In the genomic region with DNA sequence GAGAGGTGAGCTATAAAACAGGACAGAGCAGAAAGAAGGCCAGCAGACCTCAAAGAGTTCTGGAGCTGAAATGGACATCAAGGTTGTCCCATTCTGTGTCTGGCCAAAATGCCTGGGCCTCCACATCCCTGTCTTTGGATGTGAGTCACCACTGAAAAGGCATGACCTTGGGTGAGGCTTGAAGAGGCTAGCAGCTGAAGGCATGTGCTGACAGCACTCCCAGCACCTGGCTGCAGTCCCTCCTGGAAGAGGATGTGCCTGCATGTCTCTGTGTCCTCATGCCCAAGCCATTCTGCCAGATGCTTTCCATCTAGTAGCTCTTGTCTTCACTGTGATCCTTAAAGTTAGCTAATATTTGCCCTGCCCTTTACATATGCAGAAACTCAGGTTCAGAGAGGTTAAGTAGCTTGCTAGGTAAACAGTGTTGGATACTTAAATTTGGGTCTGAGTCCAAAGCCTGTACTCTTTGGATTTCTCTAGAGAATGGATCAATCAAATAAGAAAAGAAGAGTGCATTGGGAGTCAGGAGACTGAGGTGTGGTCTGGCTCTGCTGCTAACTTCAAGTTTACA, we compare ENCODE assay signal across 20 cellular contexts. TPM values are rescaled to one million over a fixed set of nuclear protein-coding genes. Genes with fewer than 3 reads are reported as not detected.
A peak's percentile ranks its signal among the peaks of the same experiment; 100 is the strongest.
DNase-seq lines count a peak whose midpoint lies in the region; ATAC-seq and TF ChIP-seq lines count a peak whose summit lies in the region.
"Had no signal": no experiment of that assay in that cellular context is flagged by ENCODE, and none has a peak within 500 bp of the region (broad histone marks: within the 10 kb centered on the region; RNA-seq: fewer than 3 reads in every experiment).

No MANE protein-coding gene starts in this region.

- H3K27me3 Mint-ChIP-seq in endodermal cell (ENCODE audit: insufficient read depth), result no peaks in the 10 kb centered on the region

- no peak overlapping the region for H4K91ac ChIP-seq in IMR-90 (ENCODE audit: insufficient read depth, low read depth, low read length)
- no peak overlapping the region for H4K91ac ChIP-seq in mesenchymal stem cell (ENCODE audit: low read length)

- H3K18ac ChIP-seq in IMR-90 (ENCODE audit: low read depth, low read length) (no peak overlapping the region), mesenchymal stem cell (ENCODE audit: low read depth in 1 of 2, low read length in 2 of 2) (peak overlapping the region in 1 of 2 experiments; percentile 72)

- no peaks in the 10 kb centered on the region for H3K36me3 Mint-ChIP-seq in endodermal cell (ENCODE audit: low read depth)
- H3K36me3 Mint-ChIP-seq: CD8-positive, alpha-beta memory T cell had no signal

- H2BK20ac ChIP-seq in IMR-90 (ENCODE audit: low read depth, low read length), result no peak overlapping the region

- dilution Hi-C loops in IMR-90 (cut with HindIII; ENCODE audit: low sequenced_read_pairs, unreplicated experiment), result no loop called here

- no peak overlapping the region for H4K5ac ChIP-seq in IMR-90 (ENCODE audit: low read depth, low read length)

- CTCF ChIA-PET in IMR-90 (lab: Yijun Ruan, JAX), result no interaction called here

- H3K79me1 ChIP-seq in IMR-90 (ENCODE audit: low read depth in 1 of 2, low read length in 2 of 2) (no peaks in the 10 kb centered on the region), mesenchymal stem cell (replicated peaks; ENCODE audit: low read length, poor library complexity, severe bottlenecking) (no peaks in the 10 kb centered on the region)

- no peak for TF ChIP-seq POLR2A in IMR-90 (IDR thresholded peaks at IDR 0.05; ENCODE audit: low read depth, low read length)
- TF ChIP-seq POLR2A in testis (IDR thresholded peaks at IDR 0.05), result no peak

- no peak overlapping the region for H2AK9ac ChIP-seq in IMR-90 (replicated peaks; ENCODE audit: low read depth, low read length, poor library complexity)

- ATAC-seq in IMR-90 (ENCODE audit: low read depth) (no peak), GM21360 (IDR thresholded peaks at IDR 0.05; ENCODE audit: unreplicated experiment) (no peak), GM18907 (IDR thresholded peaks at IDR 0.05; ENCODE audit: unreplicated experiment) (no peak)

- no peak overlapping the region for H3K27ac Mint-ChIP-seq in endodermal cell
- H3K27ac Mint-ChIP-seq: CD8-positive, alpha-beta memory T cell had no signal

- TF ChIP-seq RAD21 in IMR-90 (IDR thresholded peaks at IDR 0.05; ENCODE audit: low read length), result no peak

- DNase-seq in DMS53 (lab: John Stamatoyannopoulos, UW), result peak; percentile 82
- peak; percentile 23 for DNase-seq in IMR-90
- DNase-seq in endodermal cell, result peak; percentile 41
- DNase-seq in mesenchymal stem cell, result peak; percentile 23
- DNase-seq in testis, result no peak
- no peak for DNase-seq in activated CD4-positive, alpha-beta T cell treated with anti-CD3 and anti-CD28 coated beads for 48 hours
- DNase-seq: activated CD4-positive, alpha-beta T cell treated with anti-CD3 and anti-CD28 coated beads, Interleukin-2, amount 50 U/mL, for 1 hour; anterior cingulate cortex; CD8-positive, alpha-beta memory T cell; effector memory CD4-positive, alpha-beta T cell; hypothalamus; kidney glomerular epithelial cell; NCI-H187; NCI-H510A; Right ventricle myocardium superior; stimulated activated CD4-positive, alpha-beta T cell treated with anti-CD3 and anti-CD28 coated beads, Interleukin-12 subunit alpha, Interleukin-12 subunit beta, amount 100 ng/mL, for 4 hours had no signal

- H3K9ac ChIP-seq in IMR-90 (ENCODE audit: low read depth, low read length) (no peak overlapping the region), endodermal cell (ENCODE audit: extremely low read depth, low read length, poor library complexity, severe bottlenecking) (no peak overlapping the region), mesenchymal stem cell (ENCODE audit: low read length) (no peak overlapping the region)

- H3K4me3 ChIP-seq in IMR-90 (ENCODE audit: insufficient read depth, low read depth, low read length), result no peak overlapping the region
- H3K4me3 ChIP-seq in endodermal cell (ENCODE audit: low read length), result no peak overlapping the region
- no peak overlapping the region for H3K4me3 ChIP-seq in mesenchymal stem cell (ENCODE audit: insufficient read depth in 1 of 2, low read depth in 1 of 2, low read length in 2 of 2)
- H3K4me3 ChIP-seq in testis, result no peak overlapping the region
- H3K4me3 ChIP-seq: thoracic aorta had no signal

- no TSS peak for BruUV-seq in IMR-90 (replicated peaks; lab: Mats Ljungman, UMichigan)

- no peaks in the 10 kb centered on the region for H3K4me1 Mint-ChIP-seq in endodermal cell
- H3K4me1 Mint-ChIP-seq: CD8-positive, alpha-beta memory T cell had no signal

- H3K23ac ChIP-seq in IMR-90 (ENCODE audit: low read depth, low read length) (no peak overlapping the region), mesenchymal stem cell (ENCODE audit: low read length in 2 of 2) (no peak overlapping the region)

- H3K27ac ChIP-seq in IMR-90 (ENCODE audit: insufficient read depth, low read length), result no peak overlapping the region
- no peak overlapping the region for H3K27ac ChIP-seq in endodermal cell (ENCODE audit: low read depth, low read length)
- H3K27ac ChIP-seq in mesenchymal stem cell (ENCODE audit: low read length, poor library complexity, severe bottlenecking), result no peak overlapping the region
- no peak overlapping the region for H3K27ac ChIP-seq in testis
- H3K27ac ChIP-seq: neutrophil, thoracic aorta had no signal

- H3K9me3 Mint-ChIP-seq in endodermal cell, result no peaks in the 10 kb centered on the region

- H2AFZ ChIP-seq in IMR-90 (replicated peaks; ENCODE audit: low read length, poor library complexity), result no peak overlapping the region
- H2AFZ ChIP-seq in mesenchymal stem cell (ENCODE audit: low read depth, low read length), result no peak overlapping the region

- H3K4me3 Mint-ChIP-seq in endodermal cell, result no peak overlapping the region
- H3K4me3 Mint-ChIP-seq: CD8-positive, alpha-beta memory T cell had no signal

- H3K27me3 ChIP-seq in IMR-90 (ENCODE audit: control insufficient read depth, insufficient read depth, low read length) (no peaks in the 10 kb centered on the region; the same call in 1 of the 2 replicates), endodermal cell (ENCODE audit: control insufficient read depth, insufficient read depth, low read length, poor library complexity, severe bottlenecking) (no peaks in the 10 kb centered on the region), mesenchymal stem cell (ENCODE audit: control insufficient read depth in 1 of 2, insufficient read depth in 1 of 2, low read length in 2 of 2) (no peaks in the 10 kb centered on the region), testis (no peaks in the 10 kb centered on the region)
- H3K27me3 ChIP-seq: neutrophil had no signal

- H3K9me3 ChIP-seq in IMR-90 (ENCODE audit: control insufficient read depth, insufficient read depth, low read length), result no peaks in the 10 kb centered on the region
- no peaks in the 10 kb centered on the region for H3K9me3 ChIP-seq in endodermal cell (ENCODE audit: control insufficient read depth, low read length)
- H3K9me3 ChIP-seq in mesenchymal stem cell (ENCODE audit: control insufficient read depth, low read length), result no peaks in the 10 kb centered on the region
- no peaks in the 10 kb centered on the region for H3K9me3 ChIP-seq in testis
- H3K9me3 ChIP-seq: neutrophil, thoracic aorta had no signal

- in situ Hi-C loops in IMR-90 (cut with MboI; ENCODE audit: low sequenced_read_pairs), result no loop called here

- H3K56ac ChIP-seq in IMR-90 (ENCODE audit: extremely low read depth, insufficient read depth, low read length), result no peak overlapping the region

- POLR2A ChIA-PET in IMR-90 (lab: Charles Lee; ENCODE audit: unreplicated experiment), result no interaction called here

- no peak overlapping the region for H3K14ac ChIP-seq in IMR-90 (replicated peaks; ENCODE audit: low read depth, low read length)
- H3K14ac ChIP-seq in mesenchymal stem cell (ENCODE audit: low read length in 2 of 2), result peak overlapping the region in 1 of 2 experiments; percentile 91

- H2BK12ac ChIP-seq in mesenchymal stem cell (ENCODE audit: low read length in 2 of 2), result peak overlapping the region in 1 of 2 experiments; percentile 71

- TF ChIP-seq CTCF in IMR-90 (conservative IDR thresholded peaks at IDR 0.05; ENCODE audit: low read depth, low read length) (no peak), endodermal cell (conservative IDR thresholded peaks at IDR 0.05) (no peak), testis (IDR thresholded peaks at IDR 0.05) (no peak)

- H3K4me2 ChIP-seq in IMR-90 (ENCODE audit: low read depth, low read length), result no peak overlapping the region
- H3K4me2 ChIP-seq in mesenchymal stem cell (ENCODE audit: low read length, poor library complexity, severe bottlenecking), result no peak overlapping the region

- no peaks in the 10 kb centered on the region for H3K4me1 ChIP-seq in IMR-90 (ENCODE audit: control insufficient read depth, insufficient read depth, low read length)
- H3K4me1 ChIP-seq in endodermal cell (ENCODE audit: control insufficient read depth, insufficient read depth, low read length), result no peaks in the 10 kb centered on the region
- peaks cover 4% of the 10 kb centered on the region for H3K4me1 ChIP-seq in mesenchymal stem cell (ENCODE audit: control insufficient read depth, insufficient read depth, low read depth, low read length)
- no peaks in the 10 kb centered on the region for H3K4me1 ChIP-seq in testis

- H2AK5ac ChIP-seq in IMR-90 (ENCODE audit: low read depth, low read length), result no peak overlapping the region
- H2AK5ac ChIP-seq in mesenchymal stem cell (ENCODE audit: low read length, severe bottlenecking), result no peak overlapping the region

- H2BK120ac ChIP-seq in IMR-90 (ENCODE audit: low read depth, low read length) (no peak overlapping the region), mesenchymal stem cell (ENCODE audit: low read depth, low read length) (no peak overlapping the region)

- H2BK15ac ChIP-seq in IMR-90 (ENCODE audit: low read depth, low read length) (no peak overlapping the region), mesenchymal stem cell (ENCODE audit: low read depth, poor library complexity, severe bottlenecking) (no peak overlapping the region)

- H3K4ac ChIP-seq in IMR-90 (ENCODE audit: low read depth, low read length) (no peak overlapping the region), mesenchymal stem cell (ENCODE audit: low read depth in 1 of 2, low read length in 2 of 2) (no peak overlapping the region)

- H3K9me1 ChIP-seq in IMR-90 (ENCODE audit: insufficient read depth, low read length), result peaks cover 4% of the 10 kb centered on the region; the same call in 1 of the 2 replicates

- H4K8ac ChIP-seq in IMR-90 (ENCODE audit: low read depth in 2 of 2, low read length in 2 of 2), result no peak overlapping the region
- no peak overlapping the region for H4K8ac ChIP-seq in mesenchymal stem cell (ENCODE audit: low read length)

- H4K20me1 ChIP-seq in IMR-90 (ENCODE audit: insufficient read depth, low read length), result no peaks in the 10 kb centered on the region

- H3K36me3 ChIP-seq in IMR-90 (ENCODE audit: control insufficient read depth, insufficient read depth, low read length) (no peaks in the 10 kb centered on the region), endodermal cell (ENCODE audit: control insufficient read depth, insufficient read depth, low read length) (no peaks in the 10 kb centered on the region), mesenchymal stem cell (ENCODE audit: control insufficient read depth in 1 of 2, insufficient read depth in 2 of 2, low read depth in 1 of 2, low read length in 2 of 2) (no peaks in the 10 kb centered on the region), testis (ENCODE audit: low read depth, missing control alignments) (no peaks in the 10 kb centered on the region)
- H3K36me3 ChIP-seq: neutrophil, thoracic aorta had no signal

- H2BK5ac ChIP-seq in IMR-90 (ENCODE audit: low read depth, low read length, poor library complexity, severe bottlenecking) (no peak overlapping the region), mesenchymal stem cell (ENCODE audit: low read depth, low read length, poor library complexity, severe bottlenecking) (no peak overlapping the region)

- intact Hi-C loops in IMR-90 (cut with micrococcal nuclease), result loop anchor here (5.0 kb wide), 1 partner anchor 146 kb away; no protein-coding TSS in a partner anchor
- intact Hi-C loops in testis (cut with DNase I; ENCODE audit: low total_unique reads), result no loop called here

RNA-seq across cellular contexts. Expression of a gene that starts 35.8 kb away (rescaled TPM):
- total RNA-seq in IMR-90 (2012; rRNA removed), result 1.1 and 1.3 TPM in 2 replicates
- polyA plus RNA-seq in IMR-90 (2012; rRNA removed), result 0.56 and 0.95 TPM in 2 replicates
- 0.28 and 0.78 TPM in 2 replicates for polyA plus RNA-seq in IMR-90 (2012; cell fraction: cytosol; rRNA removed)
- polyA plus RNA-seq in IMR-90 (2012; cell fraction: nucleus; rRNA removed; ENCODE audit: low replicate concordance), result 0.63 and 1.1 TPM in 2 replicates
- total RNA-seq in endodermal cell, result 10 to 100 TPM in 1 of 2 donors, 1 to 10 TPM in 1; 4.6 to 12.0 TPM
- polyA plus RNA-seq in endodermal cell (2013, experiment 1 of 2), result 1.6 TPM
- 0.62 TPM for polyA plus RNA-seq in endodermal cell (2013, experiment 2 of 2)
- polyA plus RNA-seq in mesenchymal stem cell (2013, experiment 1 of 2), result 3.5 TPM
- polyA plus RNA-seq in mesenchymal stem cell (2013, experiment 2 of 2), result 3.3 TPM
- 1 to 10 TPM; 3.2 to 5.0 TPM for total RNA-seq in testis
- polyA plus RNA-seq in testis (ENCODE audit: insufficient read depth, low read depth, low replicate concordance), result 14.5 TPM
- total RNA-seq: CD8-positive, alpha-beta memory T cell; Right ventricle myocardium superior had no signal
- polyA plus RNA-seq: CD8-positive, alpha-beta memory T cell had no signal

Comparison
In these comparisons a context has a peak if more than half of its experiments do, and no peak if none do; other contexts are left out.
1. DNase-seq: peak in DMS53 (single experiment), IMR-90 (single experiment), endodermal cell (single experiment) and mesenchymal stem cell (single experiment); none in testis (single experiment) and activated CD4-positive, alpha-beta T cell treated with anti-CD3 and anti-CD28 coated beads for 48 hours (single experiment).